Comparison of ENCODE assay signal across 11 cellular contexts in genomic region chr19:29812881-29813275, GRCh38. TPM values are rescaled to one million over a fixed set of nuclear protein-coding genes. Genes with fewer than 3 reads are reported as not detected.
DNase-seq lines count a peak whose midpoint lies in the region; ATAC-seq and TF ChIP-seq lines count a peak whose summit lies in the region.
"Had no signal": no experiment of that assay in that cellular context is flagged by ENCODE, and none has a peak within 500 bp of the region (broad histone marks: within the 10 kb centered on the region; RNA-seq: fewer than 3 reads in every experiment).

No MANE protein-coding gene starts in this region.

- DNase-seq in SK-N-SH (no peak), WERI-Rb-1 (no peak), fibroblast of villous mesenchyme (ENCODE audit: low read depth) (no peak), NCI-H1048 (lab: John Stamatoyannopoulos, UW) (no peak), SW480 (ENCODE audit: low spot score) (no peak), cortex of kidney (lab: John Stamatoyannopoulos, UW) (no peak)
- no peak for DNase-seq in stimulated activated effector memory CD8-positive, alpha-beta T cell treated with anti-CD3 and anti-CD28 coated beads, Interleukin-12 subunit alpha, Interleukin-12 subunit beta, amount 100 ng/mL, for 72 hours (ENCODE audit: low spot score in 2 of 2)
- DNase-seq: activated effector memory CD4-positive, alpha-beta T cell treated with Interleukin-2 at 50 U/mL for 16 hours; NCI-H2029 treated with DMSO at 0.1 percent for 48 hours had no signal

- peaks cover 11% of the 10 kb centered on the region for H3K36me3 Mint-ChIP-seq in stimulated activated effector memory CD8-positive, alpha-beta T cell treated with anti-CD3 and anti-CD28 coated beads, Interleukin-12 subunit alpha, Interleukin-12 subunit beta, amount 100 ng/mL, for 72 hours

- TF ChIP-seq EP300 in SK-N-SH (IDR thresholded peaks at IDR 0.05; ENCODE audit: borderline replicate concordance in 1 of 2, low read depth in 1 of 2, low read length in 1 of 2) = no peak

- H3K27ac Mint-ChIP-seq in stimulated activated effector memory CD8-positive, alpha-beta T cell treated with anti-CD3 and anti-CD28 coated beads, Interleukin-12 subunit alpha, Interleukin-12 subunit beta, amount 100 ng/mL, for 72 hours = peak overlapping the region; percentile 70

- no peaks in the 10 kb centered on the region for H3K27me3 ChIP-seq in SK-N-SH (ENCODE audit: insufficient read depth)
- no peaks in the 10 kb centered on the region for H3K27me3 ChIP-seq in WERI-Rb-1 (ENCODE audit: insufficient read depth, low read depth, severe bottlenecking)

- H3K4me3 Mint-ChIP-seq in stimulated activated effector memory CD8-positive, alpha-beta T cell treated with anti-CD3 and anti-CD28 coated beads, Interleukin-12 subunit alpha, Interleukin-12 subunit beta, amount 100 ng/mL, for 72 hours = peak overlapping the region; percentile 77

- no peaks in the 10 kb centered on the region for H3K9me3 Mint-ChIP-seq in stimulated activated effector memory CD8-positive, alpha-beta T cell treated with anti-CD3 and anti-CD28 coated beads, Interleukin-12 subunit alpha, Interleukin-12 subunit beta, amount 100 ng/mL, for 72 hours

- 86% methylated on average over 5 of the region's 6 CpGs for WGBS in SK-N-SH (ENCODE audit: low lambda C conversion rate)

- no peaks in the 10 kb centered on the region for H3K79me2 ChIP-seq in SK-N-SH (ENCODE audit: insufficient read depth)

- H3K4me2 ChIP-seq in SK-N-SH = peak overlapping the region; percentile 75

- H4K20me1 ChIP-seq in SK-N-SH (ENCODE audit: insufficient read depth) = no peaks in the 10 kb centered on the region

- H3K36me3 ChIP-seq in SK-N-SH (replicated peaks in 1 of 2; ENCODE audit: control insufficient read depth in 1 of 2, insufficient read depth in 2 of 2, low read length in 1 of 2) (peaks cover 0 to 15% of the 10 kb centered on the region in 2 experiments), WERI-Rb-1 (peaks cover 34% of the 10 kb centered on the region)

- H3K9ac ChIP-seq in SK-N-SH = peak overlapping the region; percentile 39; the same call in 1 of the 2 replicates

- peaks cover 0 to 15% of the 10 kb centered on the region in 2 experiments; a peak in 1 of 4 replicates for H3K4me1 ChIP-seq in SK-N-SH (ENCODE audit: control insufficient read depth in 1 of 2, insufficient read depth in 2 of 2, low read depth in 1 of 2, low read length in 1 of 2)

- TF ChIP-seq RAD21 in SK-N-SH (IDR thresholded peaks at IDR 0.05; ENCODE audit: low read length) = no peak

- H3K4me3 ChIP-seq in SK-N-SH (ENCODE audit: low read depth in 2 of 2, low read length in 1 of 2) (peak overlapping the region; percentile 62 to 65), WERI-Rb-1 (ENCODE audit: low read depth, low read length) (peak overlapping the region; percentile 46), fibroblast of villous mesenchyme (ENCODE audit: low read depth, low read length) (peak overlapping the region; percentile 47)

- no peak for ATAC-seq in SK-N-SH treated with all-trans-retinoic acid at 6 μM for 48 hours
- ATAC-seq in stimulated activated effector memory CD8-positive, alpha-beta T cell treated with anti-CD3 and anti-CD28 coated beads, Interleukin-12 subunit alpha, Interleukin-12 subunit beta, amount 100 ng/mL, for 72 hours = no peak

- H3K4me1 Mint-ChIP-seq in stimulated activated effector memory CD8-positive, alpha-beta T cell treated with anti-CD3 and anti-CD28 coated beads, Interleukin-12 subunit alpha, Interleukin-12 subunit beta, amount 100 ng/mL, for 72 hours = peaks cover 15% of the 10 kb centered on the region

- H3K9me3 ChIP-seq in SK-N-SH (no peaks in the 10 kb centered on the region), WERI-Rb-1 (ENCODE audit: severe bottlenecking) (no peaks in the 10 kb centered on the region)

- CTCF ChIA-PET in SK-N-SH (lab: Yijun Ruan, JAX) = interaction anchor here (0.9 to 1.9 kb wide), 5 partner anchors 24 to 119 kb away, joined by 3 to 5 read pairs (median 3); no protein-coding TSS in a partner anchor

- H3K9me2 ChIP-seq in SK-N-SH = no peaks in the 10 kb centered on the region

- no peaks in the 10 kb centered on the region for H3F3A ChIP-seq in SK-N-SH (replicated peaks; ENCODE audit: insufficient read depth)

- no peak for TF ChIP-seq CTCF in SK-N-SH (IDR thresholded peaks at IDR 0.05)
- no peak for TF ChIP-seq CTCF in WERI-Rb-1 (IDR thresholded peaks at IDR 0.05; ENCODE audit: low read depth, low read length)
- no peak for TF ChIP-seq CTCF in fibroblast of villous mesenchyme (IDR thresholded peaks at IDR 0.05; ENCODE audit: insufficient read depth, low read depth, low read length)

- H3K27ac ChIP-seq in SK-N-SH (ENCODE audit: low read depth in 2 of 2, low read length in 1 of 2) (no peak overlapping the region), WERI-Rb-1 (no peak overlapping the region)
- H3K27ac ChIP-seq: 22Rv1 had no signal

- POLR2A ChIA-PET in SK-N-SH (lab: Yijun Ruan, JAX) = no interaction called here

- peak overlapping the region; percentile 81; the same call in 1 of the 2 replicates for H2AFZ ChIP-seq in SK-N-SH (ENCODE audit: low read depth)

TF ChIP-seq in SK-N-SH, 30 proteins besides CTCF, POLR2A, EP300 and RAD21:
- no peak for TF ChIP-seq IRF3 (IDR thresholded peaks at IDR 0.05; ENCODE audit: low read depth, low read length)
- TF ChIP-seq FOSL2 (IDR thresholded peaks at IDR 0.05; ENCODE audit: borderline replicate concordance, low read depth) = no peak
- no peak for TF ChIP-seq TCF12 (IDR thresholded peaks at IDR 0.05)
TF ChIP-seq in SK-N-SH: peak in this region for 0.

TF ChIP-seq in SK-N-SH treated with all-trans-retinoic acid at 6 μM for 48 hours, 23 proteins besides CTCF, POLR2A, EP300 and RAD21:
- no peak for TF ChIP-seq ZNF565 (CRISPR knock-in tag; conservative IDR thresholded peaks at IDR 0.05; ENCODE audit: low read depth)

RNA-seq across cellular contexts. Expression of gene CCNE1, which starts 1.1 kb away (rescaled TPM):
- 8.9 and 9.0 TPM in 2 replicates for polyA plus RNA-seq in SK-N-SH (2012; rRNA removed)
- 9.3 and 9.9 TPM in 2 replicates for polyA plus RNA-seq in SK-N-SH (2012; cell fraction: cytosol; rRNA removed)
- polyA plus RNA-seq in SK-N-SH (2012; cell fraction: nucleus; rRNA removed) = 14.9 and 17.0 TPM in 2 replicates
- 6.8 and 10.4 TPM in 2 replicates for total RNA-seq in fibroblast of villous mesenchyme
